In genomic region chr10:127279334-127279774, GRCh38 we compare ENCODE assay signal across 1 cellular context.
TF ChIP-seq lines count a peak whose summit lies in the region.

No MANE protein-coding gene starts in this region.

TF ChIP-seq in HepG2, 621 proteins besides CTCF, POLR2A, EP300 and RAD21 (continued from another document and continues in another):
- TF ChIP-seq NCOA2 (CRISPR knock-in tag; IDR thresholded peaks at IDR 0.05), result peak; percentile 75
- peak; percentile 50; the same call in 1 of the 2 replicates for TF ChIP-seq ZFP36L1 (CRISPR knock-in tag; IDR thresholded peaks at IDR 0.05)
- no peak for TF ChIP-seq FOXA1 (IDR thresholded peaks at IDR 0.05)
- peak; percentile 66 for TF ChIP-seq FOXA1 (CRISPR knock-in tag; IDR thresholded peaks at IDR 0.05)
- TF ChIP-seq KLF16 (CRISPR knock-in tag; IDR thresholded peaks at IDR 0.05), result peak in 1 of 2 experiments; percentile 19; a peak in 1 of 4 replicates
- TF ChIP-seq ATF7 (IDR thresholded peaks at IDR 0.05), result peak; percentile 96
- TF ChIP-seq ATF7 (CRISPR knock-in tag; IDR thresholded peaks at IDR 0.05), result peak; percentile 89; the same call in 1 of the 2 replicates
- TF ChIP-seq MIXL1 (CRISPR knock-in tag; IDR thresholded peaks at IDR 0.05), result peak; percentile 63; the same call in 1 of the 2 replicates
- TF ChIP-seq, protein P1, sequence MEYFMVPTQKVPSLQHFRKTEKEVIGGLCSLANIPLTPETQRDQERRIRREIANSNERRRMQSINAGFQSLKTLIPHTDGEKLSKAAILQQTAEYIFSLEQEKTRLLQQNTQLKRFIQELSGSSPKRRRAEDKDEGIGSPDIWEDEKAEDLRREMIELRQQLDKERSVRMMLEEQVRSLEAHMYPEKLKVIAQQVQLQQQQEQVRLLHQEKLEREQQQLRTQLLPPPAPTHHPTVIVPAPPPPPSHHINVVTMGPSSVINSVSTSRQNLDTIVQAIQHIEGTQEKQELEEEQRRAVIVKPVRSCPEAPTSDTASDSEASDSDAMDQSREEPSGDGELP (IDR thresholded peaks at IDR 0.05; ENCODE audit: borderline replicate concordance, low read depth), result no peak
- TF ChIP-seq, protein P2, sequence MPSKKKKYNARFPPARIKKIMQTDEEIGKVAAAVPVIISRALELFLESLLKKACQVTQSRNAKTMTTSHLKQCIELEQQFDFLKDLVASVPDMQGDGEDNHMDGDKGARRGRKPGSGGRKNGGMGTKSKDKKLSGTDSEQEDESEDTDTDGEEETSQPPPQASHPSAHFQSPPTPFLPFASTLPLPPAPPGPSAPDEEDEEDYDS (CRISPR knock-in tag; IDR thresholded peaks at IDR 0.05), result peak; percentile 62
- TF ChIP-seq ZKSCAN8 (CRISPR knock-in tag; IDR thresholded peaks at IDR 0.05; ENCODE audit: borderline replicate concordance), result peak; percentile 56; the same call in 1 of the 2 replicates
- peak; percentile 73 for TF ChIP-seq HDAC1 (CRISPR knock-in tag; IDR thresholded peaks at IDR 0.05)
- TF ChIP-seq SOX13 (IDR thresholded peaks at IDR 0.05), result peak; percentile 71
- peak in 1 of 2 experiments; percentile 92; a peak in 2 of 4 replicates for TF ChIP-seq SOX13 (CRISPR knock-in tag; conservative IDR thresholded peaks at IDR 0.05 in 1 of 2, IDR thresholded peaks at IDR 0.05 in 1 of 2)
- TF ChIP-seq JUN (CRISPR knock-in tag; IDR thresholded peaks at IDR 0.05), result peak; percentile 91
- TF ChIP-seq NFYC (CRISPR knock-in tag; IDR thresholded peaks at IDR 0.05), result 0 out of 2 replicates have a peak, but pooled peaks have one; percentile 24
- no peak for TF ChIP-seq SP1 (IDR thresholded peaks at IDR 0.05)
- 0 out of 2 replicates have a peak, but pooled peaks have one; percentile 11 for TF ChIP-seq SP1 (CRISPR knock-in tag; IDR thresholded peaks at IDR 0.05)
- peak; percentile 46; the same call in 1 of the 2 replicates for TF ChIP-seq TARDBP (CRISPR knock-in tag; IDR thresholded peaks at IDR 0.05)
- TF ChIP-seq SALL1 (CRISPR knock-in tag; IDR thresholded peaks at IDR 0.05), result peak; percentile 63; the same call in 1 of the 2 replicates
- peak; percentile 35; the same call in 1 of the 2 replicates for TF ChIP-seq THAP11 (CRISPR knock-in tag; IDR thresholded peaks at IDR 0.05)
- TF ChIP-seq TEAD3 (CRISPR knock-in tag; optimal IDR thresholded peaks at IDR 0.05; ENCODE audit: borderline replicate concordance), result peak; percentile 36
- TF ChIP-seq, protein P3, sequence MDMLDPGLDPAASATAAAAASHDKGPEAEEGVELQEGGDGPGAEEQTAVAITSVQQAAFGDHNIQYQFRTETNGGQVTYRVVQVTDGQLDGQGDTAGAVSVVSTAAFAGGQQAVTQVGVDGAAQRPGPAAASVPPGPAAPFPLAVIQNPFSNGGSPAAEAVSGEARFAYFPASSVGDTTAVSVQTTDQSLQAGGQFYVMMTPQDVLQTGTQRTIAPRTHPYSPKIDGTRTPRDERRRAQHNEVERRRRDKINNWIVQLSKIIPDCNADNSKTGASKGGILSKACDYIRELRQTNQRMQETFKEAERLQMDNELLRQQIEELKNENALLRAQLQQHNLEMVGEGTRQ (IDR thresholded peaks at IDR 0.05; ENCODE audit: low read depth, low read length), result peak; percentile 72
- TF ChIP-seq, protein P3 (CRISPR knock-in tag; IDR thresholded peaks at IDR 0.05; ENCODE audit: borderline replicate concordance), result peak; percentile 83; the same call in 1 of the 2 replicates
- TF ChIP-seq SUZ12 (IDR thresholded peaks at IDR 0.05; ENCODE audit: low read depth, low read length), result no peak
- TF ChIP-seq SOX5 (CRISPR knock-in tag; IDR thresholded peaks at IDR 0.05; ENCODE audit: borderline replicate concordance), result peak; percentile 95
- TF ChIP-seq POGZ (CRISPR knock-in tag; IDR thresholded peaks at IDR 0.05), result peak; percentile 63; the same call in 1 of the 2 replicates
- TF ChIP-seq ATF4 (CRISPR knock-in tag; IDR thresholded peaks at IDR 0.05), result peak in 1 of 2 experiments; percentile 57; a peak in 1 of 4 replicates
- peak; percentile 62; the same call in 1 of the 2 replicates for TF ChIP-seq HMG20A (CRISPR knock-in tag; IDR thresholded peaks at IDR 0.05; ENCODE audit: borderline replicate concordance)
- 0 out of 2 replicates have a peak, but pooled peaks have one; percentile 23 for TF ChIP-seq ZNF264 (CRISPR knock-in tag; IDR thresholded peaks at IDR 0.05)
- no peak for TF ChIP-seq BORCS8-MEF2B (CRISPR knock-in tag; IDR thresholded peaks at IDR 0.05)
- peak; percentile 14; the same call in 1 of the 2 replicates for TF ChIP-seq PATZ1 (CRISPR knock-in tag; IDR thresholded peaks at IDR 0.05)
- TF ChIP-seq SMC3 (IDR thresholded peaks at IDR 0.05; ENCODE audit: low read length), result 0 out of 2 replicates have a peak, but pooled peaks have one; percentile 11
- peak; percentile 34 to 61; a peak in 3 of 4 replicates for TF ChIP-seq NR2F1 (CRISPR knock-in tag; IDR thresholded peaks at IDR 0.05)
- peak; percentile 96 for TF ChIP-seq ZNF609 (CRISPR knock-in tag; IDR thresholded peaks at IDR 0.05; ENCODE audit: borderline replicate concordance)
- TF ChIP-seq, protein P4, sequence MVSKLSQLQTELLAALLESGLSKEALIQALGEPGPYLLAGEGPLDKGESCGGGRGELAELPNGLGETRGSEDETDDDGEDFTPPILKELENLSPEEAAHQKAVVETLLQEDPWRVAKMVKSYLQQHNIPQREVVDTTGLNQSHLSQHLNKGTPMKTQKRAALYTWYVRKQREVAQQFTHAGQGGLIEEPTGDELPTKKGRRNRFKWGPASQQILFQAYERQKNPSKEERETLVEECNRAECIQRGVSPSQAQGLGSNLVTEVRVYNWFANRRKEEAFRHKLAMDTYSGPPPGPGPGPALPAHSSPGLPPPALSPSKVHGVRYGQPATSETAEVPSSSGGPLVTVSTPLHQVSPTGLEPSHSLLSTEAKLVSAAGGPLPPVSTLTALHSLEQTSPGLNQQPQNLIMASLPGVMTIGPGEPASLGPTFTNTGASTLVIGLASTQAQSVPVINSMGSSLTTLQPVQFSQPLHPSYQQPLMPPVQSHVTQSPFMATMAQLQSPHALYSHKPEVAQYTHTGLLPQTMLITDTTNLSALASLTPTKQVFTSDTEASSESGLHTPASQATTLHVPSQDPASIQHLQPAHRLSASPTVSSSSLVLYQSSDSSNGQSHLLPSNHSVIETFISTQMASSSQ (IDR thresholded peaks at IDR 0.05; ENCODE audit: low read depth), result peak; percentile 54; the same call in 1 of the 2 replicates
- TF ChIP-seq, protein P4 (CRISPR knock-in tag; IDR thresholded peaks at IDR 0.05; ENCODE audit: borderline replicate concordance), result peak; percentile 71; the same call in 1 of the 2 replicates
- 0 out of 2 replicates have a peak, but pooled peaks have one; percentile 30 for TF ChIP-seq ZNF878 (CRISPR knock-in tag; IDR thresholded peaks at IDR 0.05)
- TF ChIP-seq GATAD2A (CRISPR knock-in tag; IDR thresholded peaks at IDR 0.05), result peak; percentile 83
- TF ChIP-seq ZNF569 (CRISPR knock-in tag; IDR thresholded peaks at IDR 0.05; ENCODE audit: borderline replicate concordance), result no peak
- TF ChIP-seq XRCC5 (optimal IDR thresholded peaks at IDR 0.05; ENCODE audit: low read length), result peak; percentile 33
- TF ChIP-seq HNF4A (CRISPR knock-in tag; IDR thresholded peaks at IDR 0.05), result peak; percentile 68
- peak; percentile 86 for TF ChIP-seq FOXP4 (CRISPR knock-in tag; IDR thresholded peaks at IDR 0.05)
- TF ChIP-seq ZFP1 (CRISPR knock-in tag; IDR thresholded peaks at IDR 0.05), result peak; percentile 43; the same call in 1 of the 2 replicates
- TF ChIP-seq TCF7 (IDR thresholded peaks at IDR 0.05; ENCODE audit: low read depth), result peak; percentile 76
- no peak for TF ChIP-seq FOSL1 (CRISPR knock-in tag; IDR thresholded peaks at IDR 0.05; ENCODE audit: borderline replicate concordance)
